Comparison of ENCODE assay signal across 8 cellular contexts in the genomic region with DNA sequence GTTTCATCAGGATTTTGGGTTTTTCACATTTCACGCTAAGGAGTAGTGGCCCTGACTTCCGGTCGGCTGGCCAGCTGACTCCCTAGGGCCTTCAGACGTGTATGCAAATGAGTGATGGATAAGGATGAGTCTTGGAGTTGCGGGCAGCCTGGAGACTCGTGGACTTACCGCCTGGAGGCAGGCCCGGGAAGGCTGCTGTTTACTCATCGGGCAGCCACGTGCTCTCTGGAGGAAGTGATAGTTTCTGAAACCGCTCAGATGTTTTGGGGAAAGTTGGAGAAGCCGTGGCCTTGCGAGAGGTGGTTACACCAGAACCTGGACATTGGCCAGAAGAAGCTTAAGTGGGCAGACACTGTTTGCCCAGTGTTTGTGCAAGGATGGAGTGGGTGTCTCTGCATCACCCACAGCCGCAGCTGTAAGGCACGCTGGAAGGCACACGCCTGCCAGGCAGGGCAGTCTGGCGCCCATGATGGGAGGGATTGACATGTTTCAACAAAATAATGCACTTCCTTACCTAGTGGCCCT. TPM values are rescaled to one million over a fixed set of nuclear protein-coding genes. Genes with fewer than 3 reads are reported as not detected.
DNase-seq lines count a peak whose midpoint lies in the region; ATAC-seq and TF ChIP-seq lines count a peak whose summit lies in the region.

No MANE protein-coding gene starts in this region.

- peak overlapping the region; percentile 23 for H3K9ac ChIP-seq in fibroblast of lung (ENCODE audit: insufficient read depth, low read length)

- no peak overlapping the region for H3K4me3 ChIP-seq in fibroblast of lung (replicated peaks in 1 of 4; ENCODE audit: control extremely low read depth in 1 of 4, insufficient read depth in 1 of 4, low read depth in 3 of 4, low read length in 4 of 4)

- no peaks in the 10 kb centered on the region for H3K27me3 ChIP-seq in fibroblast of lung (ENCODE audit: control insufficient read depth, insufficient read depth, low read length)

- H3K9me3 Mint-ChIP-seq in HFFc6: no peaks in the 10 kb centered on the region
- H3K9me3 Mint-ChIP-seq in WTC11: no peaks in the 10 kb centered on the region

- ATAC-seq in WTC11 (no peak), GM18502 (IDR thresholded peaks at IDR 0.05; ENCODE audit: poor library complexity, unreplicated experiment) (no peak), HG03159 (IDR thresholded peaks at IDR 0.05; ENCODE audit: unreplicated experiment) (no peak), HG02678 (IDR thresholded peaks at IDR 0.05; ENCODE audit: unreplicated experiment) (no peak)

- H4K20me1 ChIP-seq in fibroblast of lung (ENCODE audit: control insufficient read depth, extremely low read depth, insufficient read depth, low read length): no peaks in the 10 kb centered on the region

- H3K4me2 ChIP-seq in fibroblast of lung (ENCODE audit: extremely low read depth, insufficient read depth, low read length): peak overlapping the region; percentile 51

- peaks cover 2% of the 10 kb centered on the region for H3K36me3 ChIP-seq in fibroblast of lung (ENCODE audit: control insufficient read depth, insufficient read depth, low read length)

- no peaks in the 10 kb centered on the region; the same call in 1 of the 2 replicates for H3K27me3 Mint-ChIP-seq in HFFc6 (ENCODE audit: insufficient read depth)
- H3K27me3 Mint-ChIP-seq in WTC11 (ENCODE audit: low read depth): no peaks in the 10 kb centered on the region

- TF ChIP-seq CTCF in C4-2B (conservative IDR thresholded peaks at IDR 0.05) (no peak), HFFc6 (IDR thresholded peaks at IDR 0.05) (no peak), WTC11 (IDR thresholded peaks at IDR 0.05) (no peak), fibroblast of lung (conservative IDR thresholded peaks at IDR 0.05 in 1 of 2, IDR thresholded peaks at IDR 0.05 in 1 of 2; ENCODE audit: low read depth in 1 of 2, low read length in 2 of 2) (peak in 1 of 2 donors; percentile 26)

- H3K4me1 Mint-ChIP-seq in HFFc6 (ENCODE audit: low read depth) (peaks cover 22% of the 10 kb centered on the region), WTC11 (peaks cover 8% of the 10 kb centered on the region)

- H3K36me3 Mint-ChIP-seq in HFFc6 (ENCODE audit: low read depth) (no peaks in the 10 kb centered on the region), WTC11 (peaks cover 9% of the 10 kb centered on the region; the same call in 1 of the 2 replicates)

- CTCF ChIA-PET in WTC11 (lab: Charles Lee): no interaction called here

- H3K9me3 ChIP-seq in fibroblast of lung (ENCODE audit: control insufficient read depth, insufficient read depth, low read depth, low read length): no peaks in the 10 kb centered on the region

- peak overlapping the region; percentile 15 for H3K27ac ChIP-seq in C4-2B
- peak overlapping the region; percentile 91 for H3K27ac ChIP-seq in fibroblast of lung (ENCODE audit: insufficient read depth, low read length)

- peaks cover 22% of the 10 kb centered on the region for H3K4me1 ChIP-seq in fibroblast of lung (ENCODE audit: control insufficient read depth, extremely low read depth, insufficient read depth, low read length)

- peak overlapping the region; percentile 78 for H2AFZ ChIP-seq in fibroblast of lung (ENCODE audit: low read length)

- POLR2A ChIA-PET in WTC11 (lab: Charles Lee): no interaction called here

- H3K4me3 Mint-ChIP-seq in HFFc6: peak overlapping the region; percentile 69
- no peak overlapping the region for H3K4me3 Mint-ChIP-seq in WTC11

- DNase-seq in HFFc6 (peak; percentile 98), WTC11 (ENCODE audit: low spot score) (no peak), fibroblast of lung (ENCODE audit: low read depth in 2 of 2) (peak; percentile 95 to 96), non-pigmented ciliary epithelial cell (ENCODE audit: low read depth) (peak; percentile 83)

- H3K27ac Mint-ChIP-seq in HFFc6 (peak overlapping the region; percentile 95), WTC11 (peak overlapping the region; percentile 41)

- no peaks in the 10 kb centered on the region for H3K79me2 ChIP-seq in fibroblast of lung (ENCODE audit: control insufficient read depth, insufficient read depth, low read length)

TF ChIP-seq in WTC11, 78 proteins besides CTCF, POLR2A, EP300 and RAD21:
- no peak for TF ChIP-seq NFE2L1 (CRISPR knock-in tag; IDR thresholded peaks at IDR 0.05)
- TF ChIP-seq ATF6 (CRISPR knock-in tag; IDR thresholded peaks at IDR 0.05): no peak
- TF ChIP-seq MLX (CRISPR knock-in tag; IDR thresholded peaks at IDR 0.05): no peak

RNA-seq across cellular contexts. Expression of gene TNFRSF1B, which starts 23.1 kb away (rescaled TPM):
- under 1 TPM; 0.14 to 0.66 (median 0.33) TPM for total RNA-seq in HFFc6 (2021; fragmentation: NEBNext Ultra II Directional; extraction: Animal tissue kit (Norgen Biotek cat#: 25700))
- total RNA-seq in WTC11 (2021) (1.6 to 2.7 TPM (median 2.1 TPM) in 3 replicates), fibroblast of lung (23.9 and 24.8 TPM in 2 replicates)
- 14.8 and 27.5 TPM in 2 replicates for polyA plus RNA-seq in fibroblast of lung
- polyA plus RNA-seq in fibroblast of lung (2012): 20.5 and 37.0 TPM in 2 replicates
- 43.1 and 95.0 TPM in 2 replicates for polyA minus RNA-seq in fibroblast of lung (ENCODE audit: low replicate concordance)
